In genomic region chr6:81752084-81752968, GRCh38 we compare ENCODE assay signal across 8 cellular contexts. TPM values are rescaled to one million over a fixed set of nuclear protein-coding genes. Genes with fewer than 3 reads are reported as not detected.
DNase-seq lines count a peak whose midpoint lies in the region; ATAC-seq and TF ChIP-seq lines count a peak whose summit lies in the region.

TSS of gene TENT5A (minus strand) at chr6:81752681. CDS start at chr6:81752141, 540 bp downstream.

- H4K20me1 ChIP-seq in PC-3 (ENCODE audit: low read length): peaks cover 13% of the 10 kb centered on the region

- H3K36me3 ChIP-seq in PC-3 (ENCODE audit: low read depth, low read length) (peaks cover 6% of the 10 kb centered on the region; the same call in 1 of the 2 replicates), esophagus (ENCODE audit: control insufficient read depth in 2 of 2, insufficient read depth in 2 of 2, low read length in 1 of 2) (no peaks in the 10 kb centered on the region), muscle layer of duodenum (ENCODE audit: control insufficient read depth in 1 of 2, insufficient read depth in 2 of 2, low read length in 2 of 2) (peaks cover 0 to 7% of the 10 kb centered on the region in 2 donors)

- DNase-seq in Caki2 (ENCODE audit: low read depth) (peak; percentile 86), HT-29 (ENCODE audit: low spot score) (peak; percentile 88), PC-3 (peak; percentile 84)
- peak; percentile 79 for DNase-seq in activated T-cell treated with anti-CD3 and anti-CD28 coated beads, Interleukin-2, amount 50 U/mL, for 4 hours
- peak; percentile 63 to 65 for DNase-seq in stimulated activated CD8-positive, alpha-beta memory T cell treated with anti-CD3 and anti-CD28 coated beads, Interleukin-7, amount 100 ng/mL, for 1 hour (ENCODE audit: low read depth in 2 of 2)

- H3K27me3 Mint-ChIP-seq in activated T-cell treated with anti-CD3 and anti-CD28 coated beads, Interleukin-2, amount 50 U/mL, for 4 hours (ENCODE audit: low read depth): peaks cover 10% of the 10 kb centered on the region

- in situ Hi-C loops in Caki2 (cut with HindIII; ENCODE audit: low pct_unique_long_range_greater_than_20kb, low sequenced_read_pairs): no loop called here

- H3K4me2 ChIP-seq in PC-3 (ENCODE audit: low read length): peak within 1 kb of the TSS; percentile 97

- H3K9me2 ChIP-seq in PC-3 (replicated peaks; ENCODE audit: low read length): no peaks in the 10 kb centered on the region

- H3K9ac ChIP-seq in PC-3 (ENCODE audit: low read length): peak within 1 kb of the TSS; percentile 74

- H3K9me3 ChIP-seq in PC-3 (ENCODE audit: low read length) (no peaks in the 10 kb centered on the region), esophagus (ENCODE audit: control insufficient read depth in 2 of 2, insufficient read depth in 1 of 2, low read depth in 1 of 2, low read length in 1 of 2) (no peaks in the 10 kb centered on the region), muscle layer of duodenum (ENCODE audit: control insufficient read depth in 1 of 2, low read length in 2 of 2) (no peaks in the 10 kb centered on the region)

- peak within 1 kb of the TSS; percentile 75 for H3K27ac ChIP-seq in PC-3 (ENCODE audit: low read length)
- peak within 1 kb of the TSS; percentile 97 to 99 for H3K27ac ChIP-seq in esophagus (ENCODE audit: low read depth in 2 of 2, low read length in 1 of 2)
- peak within 1 kb of the TSS; percentile 98 for H3K27ac ChIP-seq in muscle layer of duodenum (ENCODE audit: low read length)

- H3K4me1 ChIP-seq in PC-3 (ENCODE audit: insufficient read depth, low read length) (peaks cover 16% of the 10 kb centered on the region), esophagus (ENCODE audit: control insufficient read depth in 2 of 2, insufficient read depth in 2 of 2, low read length in 1 of 2) (peaks cover 2% of the 10 kb centered on the region in 2 donors), muscle layer of duodenum (ENCODE audit: control insufficient read depth in 1 of 2, insufficient read depth in 2 of 2, low read length in 2 of 2) (peaks cover 0 to 9% of the 10 kb centered on the region in 2 donors)

- TF ChIP-seq CTCF in PC-3 (conservative IDR thresholded peaks at IDR 0.05; ENCODE audit: low read depth, low read length): peak; percentile 21; the same call in 1 of the 2 replicates

- peaks cover 3% of the 10 kb centered on the region for H3K36me3 Mint-ChIP-seq in activated T-cell treated with anti-CD3 and anti-CD28 coated beads, Interleukin-2, amount 50 U/mL, for 4 hours (ENCODE audit: insufficient read depth)

- no peaks in the 10 kb centered on the region for H3K27me3 ChIP-seq in PC-3 (ENCODE audit: low read length)
- no peaks in the 10 kb centered on the region for H3K27me3 ChIP-seq in esophagus (ENCODE audit: control insufficient read depth in 1 of 2, insufficient read depth in 2 of 2, low read length in 2 of 2)
- no peaks in the 10 kb centered on the region for H3K27me3 ChIP-seq in muscle layer of duodenum (ENCODE audit: low read depth, low read length)

- peaks cover 49% of the 10 kb centered on the region for H3K79me2 ChIP-seq in PC-3 (ENCODE audit: low read length)

- peaks cover 34% of the 10 kb centered on the region for H3K4me1 Mint-ChIP-seq in activated T-cell treated with anti-CD3 and anti-CD28 coated beads, Interleukin-2, amount 50 U/mL, for 4 hours (ENCODE audit: low read depth)

- H3F3A ChIP-seq in PC-3 (ENCODE audit: low read length, unreplicated experiment): no peaks in the 10 kb centered on the region

- H2AFZ ChIP-seq in PC-3 (ENCODE audit: low read length): peak within 1 kb of the TSS; percentile 98

- POLR2A ChIA-PET in PC-3 (lab: Charles Lee; ENCODE audit: unreplicated experiment): interaction anchor here (0.5 to 0.6 kb wide), 3 partner anchors 48 to 258 kb away, joined by 3 to 7 read pairs (median 4); no protein-coding TSS in a partner anchor

- CTCF ChIA-PET in PC-3 (lab: Charles Lee): interaction anchor here (0.6 to 1.7 kb wide), 2 partner anchors 17 to 511 kb away, joined by 4 to 5 read pairs; no protein-coding TSS in a partner anchor

- H3K9me3 Mint-ChIP-seq in activated T-cell treated with anti-CD3 and anti-CD28 coated beads, Interleukin-2, amount 50 U/mL, for 4 hours: no peaks in the 10 kb centered on the region

- H3K4me3 Mint-ChIP-seq in activated T-cell treated with anti-CD3 and anti-CD28 coated beads, Interleukin-2, amount 50 U/mL, for 4 hours: peak within 1 kb of the TSS; percentile 88

- 1 to 2% methylated on average over 76 to 78 of the region's 78 CpGs for WGBS in esophagus, 2 donors

- peak; percentile 68 for ATAC-seq in GM21360 (IDR thresholded peaks at IDR 0.05; ENCODE audit: unreplicated experiment)
- ATAC-seq in PC-3: peak; percentile 62
- peak; percentile 74 to 75 for ATAC-seq in activated T-cell treated with anti-CD3 and anti-CD28 coated beads, Interleukin-2, amount 50 U/mL, for 4 hours

- BruUV-seq in PC-3 (replicated peaks; lab: Mats Ljungman, UMichigan): no TSS peak

- peak within 1 kb of the TSS; percentile 77 for H3K4me3 ChIP-seq in PC-3 (ENCODE audit: low read length)
- peak within 1 kb of the TSS; percentile 71 to 95 for H3K4me3 ChIP-seq in esophagus (ENCODE audit: low read depth in 1 of 2, low read length in 2 of 2)
- peak within 1 kb of the TSS; percentile 90 to 93 for H3K4me3 ChIP-seq in muscle layer of duodenum (ENCODE audit: low read depth in 1 of 2, low read length in 2 of 2)

- intact Hi-C loops in PC-3 (cut with micrococcal nuclease): loop anchor here (2.0 to 5.0 kb wide), 7 partner anchors 185 to 1010 kb away; no protein-coding TSS in a partner anchor

RNA-seq across cellular contexts. Expression of gene TENT5A, which starts in this region (rescaled TPM):
- total RNA-seq in Caki2 (2014; rRNA removed; shearing (Covaris generic); ENCODE audit: low replicate concordance): 3.4 and 4.0 TPM in 2 replicates
- 2.6 and 3.9 TPM in 2 replicates for total RNA-seq in HT-29 (2014; rRNA removed; shearing (Covaris generic))
- total RNA-seq in PC-3 (2014; rRNA removed): 5.6 and 6.4 TPM in 2 replicates
- 1 to 10 TPM; 1.3 to 1.5 (median 1.3) TPM for total RNA-seq in activated T-cell treated with anti-CD3 and anti-CD28 coated beads, Interleukin-2, amount 50 U/mL, for 4 hours
- polyA plus RNA-seq in esophagus: 1 to 10 TPM; 1.6 to 1.7 TPM

Comparison
In these comparisons a context has a peak if more than half of its experiments do, and no peak if none do; other contexts are left out.
1. Peak in every context shown above with its lines: DNase-seq, ATAC-seq, H3K4me3 ChIP-seq and H3K27ac ChIP-seq.